ENCODE assay signal across 9 cellular contexts in the genomic region with DNA sequence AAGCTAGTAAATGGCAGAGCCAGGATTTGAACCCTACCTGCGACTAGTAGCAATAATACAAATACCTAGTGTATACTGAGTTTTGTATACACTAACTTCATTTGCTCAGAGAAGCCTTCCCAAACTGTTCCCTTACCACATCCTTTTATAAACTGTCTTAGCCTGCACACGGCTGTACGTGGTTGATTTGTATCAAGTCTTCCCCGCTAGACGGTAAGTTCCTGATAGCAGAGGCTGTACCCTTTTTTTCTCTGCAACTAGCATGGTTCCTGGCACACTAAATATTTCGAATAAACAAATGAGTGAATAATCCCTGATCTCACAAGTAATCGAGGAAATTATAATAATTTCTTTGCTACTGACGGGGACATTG. TPM values are rescaled to one million over a fixed set of nuclear protein-coding genes. Genes with fewer than 3 reads are reported as not detected.
A peak's percentile ranks its signal among the peaks of the same experiment; 100 is the strongest.
DNase-seq lines count a peak whose midpoint lies in the region; ATAC-seq, FAIRE-seq and TF ChIP-seq lines count a peak whose summit lies in the region.
"Had no signal": no experiment of that assay in that cellular context is flagged by ENCODE, and none has a peak within 500 bp of the region (broad histone marks: within the 10 kb centered on the region; RNA-seq: fewer than 3 reads in every experiment).

No MANE protein-coding gene starts in this region.

- no peak for DNase-seq in activated CD8-positive, alpha-beta memory T cell treated with anti-CD3 and anti-CD28 coated beads, Interleukin-2, amount 10 ng/mL, durations not matched to agents 7 days and 5 days
- DNase-seq in activated CD8-positive, alpha-beta memory T cell treated with anti-CD3 and anti-CD28 coated beads, Interleukin-2, amount 50 U/mL, for 4 hours, result no peak
- DNase-seq in astrocyte (ENCODE audit: low read depth) (no peak), HepG2 (ENCODE audit: low spot score) (no peak), epidermal melanocyte (ENCODE audit: insufficient read length, low spot score) (no peak), NCI-H2171 treated with DMSO at 0.1 percent for 48 hours (lab: John Stamatoyannopoulos, UW) (no peak)

- H3K9me3 ChIP-seq in astrocyte (ENCODE audit: insufficient read depth, low read depth, low read length) (no peaks in the 10 kb centered on the region), HepG2 (ENCODE audit: low read length) (no peaks in the 10 kb centered on the region), thymus (ENCODE audit: control insufficient read depth) (no peaks in the 10 kb centered on the region)

- H3K4me2 ChIP-seq in astrocyte (ENCODE audit: low read length) (peak overlapping the region; percentile 91), HepG2 (ENCODE audit: low read depth, low read length) (peak overlapping the region; percentile 97)

- H3K27me3 Mint-ChIP-seq in activated CD8-positive, alpha-beta memory T cell treated with anti-CD3 and anti-CD28 coated beads, Interleukin-2, amount 10 ng/mL, durations not matched to agents 7 days and 5 days, result no peaks in the 10 kb centered on the region
- H3K27me3 Mint-ChIP-seq in astrocyte (ENCODE audit: low read depth, unreplicated experiment), result no peaks in the 10 kb centered on the region

- peaks cover 45% of the 10 kb centered on the region for H3K4me1 Mint-ChIP-seq in activated CD8-positive, alpha-beta memory T cell treated with anti-CD3 and anti-CD28 coated beads, Interleukin-2, amount 10 ng/mL, durations not matched to agents 7 days and 5 days
- peaks cover 3% of the 10 kb centered on the region for H3K4me1 Mint-ChIP-seq in astrocyte (ENCODE audit: low read depth, unreplicated experiment)

- H3K27ac ChIP-seq in astrocyte (ENCODE audit: low read depth, low read length), result peak overlapping the region; percentile 97
- H3K27ac ChIP-seq in HepG2 (ENCODE audit: extremely low read length, insufficient read depth, low read length), result peak overlapping the region; percentile 53
- no peak overlapping the region for H3K27ac ChIP-seq in thymus (ENCODE audit: low read depth)

- H3K36me3 Mint-ChIP-seq in activated CD8-positive, alpha-beta memory T cell treated with anti-CD3 and anti-CD28 coated beads, Interleukin-2, amount 10 ng/mL, durations not matched to agents 7 days and 5 days, result peaks cover 24% of the 10 kb centered on the region
- no peaks in the 10 kb centered on the region for H3K36me3 Mint-ChIP-seq in astrocyte (ENCODE audit: low read depth, unreplicated experiment)

- intact Hi-C loops in HepG2 (cut with micrococcal nuclease; ENCODE audit: unreplicated experiment), result loop anchor here (2.0 kb wide), 1 partner anchor 76 kb away; a partner anchor contains a TSS

- peak overlapping the region; percentile 97 for H3K4me3 ChIP-seq in astrocyte (ENCODE audit: insufficient read depth, low read depth, low read length)
- peak overlapping the region; percentile 90 to 97 (median 96) for H3K4me3 ChIP-seq in HepG2 (replicated peaks in 1 of 3; ENCODE audit: insufficient read depth in 1 of 3, low read depth in 2 of 3, low read length in 3 of 3)
- H3K4me3 ChIP-seq in thymus (ENCODE audit: low read length), result peak overlapping the region; percentile 72

- TF ChIP-seq RAD21 in HepG2 (CRISPR knock-in tag; IDR thresholded peaks at IDR 0.05), result no peak

- no peak for TF ChIP-seq POLR2A in HepG2 (IDR thresholded peaks at IDR 0.05; ENCODE audit: insufficient read depth in 1 of 2, low read depth in 2 of 2, low read length in 2 of 2)

- H3K36me3 ChIP-seq in astrocyte (ENCODE audit: insufficient read depth, low read length), result peaks cover 4% of the 10 kb centered on the region
- H3K36me3 ChIP-seq in HepG2 (replicated peaks in 1 of 2; ENCODE audit: control insufficient read depth in 1 of 2, insufficient read depth in 2 of 2, low read length in 2 of 2), result peaks cover 7 to 18% of the 10 kb centered on the region in 2 experiments; a peak in 4 of 5 replicates
- peaks cover 8% of the 10 kb centered on the region for H3K36me3 ChIP-seq in thymus (ENCODE audit: control insufficient read depth, insufficient read depth)

- POLR2A ChIA-PET in HepG2 (lab: Yijun Ruan, JAX), result interaction anchor here (1.7 kb wide), 2 partner anchors 57 to 77 kb away, joined by 9 to 11 read pairs; a partner anchor contains a TSS

- FAIRE-seq in astrocyte (lab: Jason Lieb, UNC) (no peak), HepG2 (lab: Jason Lieb, UNC) (no peak)
- FAIRE-seq: colon had no signal

- H3K27me3 ChIP-seq in astrocyte (ENCODE audit: insufficient read depth, low read length) (no peaks in the 10 kb centered on the region), HepG2 (ENCODE audit: control insufficient read depth in 1 of 2, insufficient read depth in 2 of 2, low read length in 2 of 2) (no peaks in the 10 kb centered on the region; a peak in 2 of 5 replicates), thymus (ENCODE audit: control insufficient read depth, insufficient read depth) (no peaks in the 10 kb centered on the region)

- peaks cover 39% of the 10 kb centered on the region for H3K79me2 ChIP-seq in astrocyte (ENCODE audit: insufficient read depth, low read length)
- peaks cover 22% of the 10 kb centered on the region for H3K79me2 ChIP-seq in HepG2 (ENCODE audit: insufficient read depth, low read length)

- peak overlapping the region; percentile 98 for H3K27ac Mint-ChIP-seq in activated CD8-positive, alpha-beta memory T cell treated with anti-CD3 and anti-CD28 coated beads, Interleukin-2, amount 10 ng/mL, durations not matched to agents 7 days and 5 days
- H3K27ac Mint-ChIP-seq in astrocyte (ENCODE audit: unreplicated experiment), result peak overlapping the region; percentile 99

- TF ChIP-seq EP300 in HepG2 (IDR thresholded peaks at IDR 0.05; ENCODE audit: low read depth in 2 of 2, low read length in 2 of 2), result no peak
- TF ChIP-seq EP300 in HepG2 (CRISPR knock-in tag; IDR thresholded peaks at IDR 0.05; ENCODE audit: borderline replicate concordance), result no peak

- H3K4me3 Mint-ChIP-seq in activated CD8-positive, alpha-beta memory T cell treated with anti-CD3 and anti-CD28 coated beads, Interleukin-2, amount 10 ng/mL, durations not matched to agents 7 days and 5 days, result peak overlapping the region; percentile 91
- peak overlapping the region; percentile 100 for H3K4me3 Mint-ChIP-seq in astrocyte (ENCODE audit: unreplicated experiment)

- BruUV-seq in HepG2 (replicated peaks; lab: Mats Ljungman, UMichigan), result TSS peak; percentile 80

- H3K4me1 ChIP-seq in astrocyte (ENCODE audit: insufficient read depth, low read length), result peaks cover 17% of the 10 kb centered on the region
- peaks cover 29% of the 10 kb centered on the region for H3K4me1 ChIP-seq in HepG2 (ENCODE audit: insufficient read depth, low read length)
- H3K4me1 ChIP-seq in thymus (ENCODE audit: control insufficient read depth, insufficient read depth, low read length), result peaks cover 11% of the 10 kb centered on the region

- TF ChIP-seq CTCF in astrocyte (IDR thresholded peaks at IDR 0.05; ENCODE audit: insufficient read depth, low read depth, low read length) (no peak), HepG2 (CRISPR knock-in tag; IDR thresholded peaks at IDR 0.05) (no peak)

- H3K9me3 Mint-ChIP-seq in activated CD8-positive, alpha-beta memory T cell treated with anti-CD3 and anti-CD28 coated beads, Interleukin-2, amount 10 ng/mL, durations not matched to agents 7 days and 5 days (ENCODE audit: low read depth), result no peaks in the 10 kb centered on the region
- H3K9me3 Mint-ChIP-seq in astrocyte (ENCODE audit: unreplicated experiment), result no peaks in the 10 kb centered on the region

- H3K9ac ChIP-seq in astrocyte (ENCODE audit: low read length), result peak overlapping the region; percentile 98
- peak overlapping the region; percentile 85 for H3K9ac ChIP-seq in HepG2 (ENCODE audit: insufficient read depth, low read depth, low read length)

- no peak for ATAC-seq in activated CD8-positive, alpha-beta memory T cell treated with anti-CD3 and anti-CD28 coated beads, Interleukin-2, amount 10 ng/mL, durations not matched to agents 7 days and 5 days
- ATAC-seq in HepG2, result no peak
- ATAC-seq in HG03159 (IDR thresholded peaks at IDR 0.05; ENCODE audit: unreplicated experiment), result no peak

- H2AFZ ChIP-seq in astrocyte (ENCODE audit: low read depth, low read length), result peak overlapping the region; percentile 97
- peak overlapping the region; percentile 46 for H2AFZ ChIP-seq in HepG2 (ENCODE audit: low read length)

- 8% methylated on average over 8 of the region's 8 CpGs for WGBS in HepG2 (ENCODE audit: low lambda C conversion rate)
- 24% methylated on average over 8 of the region's 8 CpGs for WGBS in thymus

- H4K20me1 ChIP-seq in astrocyte (ENCODE audit: insufficient read depth, low read length) (peaks cover 10% of the 10 kb centered on the region), HepG2 (ENCODE audit: insufficient read depth, low read length) (no peaks in the 10 kb centered on the region)

- CTCF ChIA-PET in activated CD8-positive, alpha-beta memory T cell treated with anti-CD3 and anti-CD28 coated beads, Interleukin-2, amount 10 ng/mL, durations not matched to agents 7 days and 5 days (lab: Charles Lee), result interaction anchor here (1.3 to 1.6 kb wide), 3 partner anchors 57 to 77 kb away, joined by 3 to 8 read pairs (median 3); a partner anchor contains a TSS
- CTCF ChIA-PET in HepG2 (lab: Yijun Ruan, JAX; ENCODE audit: low intra/inter-chr PET ratio, low total read pairs), result no interaction called here

- in situ Hi-C loops in HepG2 (cut with HindIII; ENCODE audit: extremely low pct_ligation_motif_present, low pct_unique_long_range_greater_than_20kb), result no loop called here

RNA-seq across cellular contexts. Expression of a gene that starts 0.6 kb away (rescaled TPM):
- 100 to 1,000 TPM; 112 to 127 TPM for total RNA-seq in activated CD8-positive, alpha-beta memory T cell treated with anti-CD3 and anti-CD28 coated beads, Interleukin-2, amount 10 ng/mL, durations not matched to agents 7 days and 5 days
- total RNA-seq in astrocyte, result 76.5 and 81.4 TPM in 2 replicates
- 142 and 202 TPM in 2 replicates for total RNA-seq in HepG2 (2016; rRNA removed; fragmentation: Illumina TruSeq; extraction: Trizol)
- total RNA-seq in HepG2 (2016; cell fraction: cytosol; rRNA removed; fragmentation: Illumina TruSeq; extraction: Trizol; ENCODE audit: low read depth), result 22.9 and 24.0 TPM in 2 replicates
- 146 and 210 TPM in 2 replicates for total RNA-seq in HepG2 (2016; cell fraction: insoluble cytoplasmic fraction; rRNA removed; fragmentation: Illumina TruSeq; extraction: Trizol)
- total RNA-seq in HepG2 (2016; cell fraction: membrane; rRNA removed; fragmentation: Illumina TruSeq; extraction: Trizol), result 48.4 and 48.7 TPM in 2 replicates
- 61.3 and 68.9 TPM in 2 replicates for total RNA-seq in HepG2 (2016; cell fraction: nucleus; rRNA removed; fragmentation: Illumina TruSeq; extraction: Trizol)
- 73.3 and 81.8 TPM in 2 replicates for polyA plus RNA-seq in HepG2 (2011; rRNA removed)
- polyA plus RNA-seq in HepG2 (2011; cell fraction: cytosol; rRNA removed), result 75.5 and 78.1 TPM in 2 replicates
- polyA plus RNA-seq in HepG2 (2011; cell fraction: nucleus; rRNA removed), result 56.4 and 58.3 TPM in 2 replicates
- 65.9 and 76.5 TPM in 2 replicates for polyA plus RNA-seq in HepG2 (2012)
- 23.4 and 24.1 TPM in 2 replicates for polyA plus RNA-seq in HepG2 (2016; cell fraction: cytosol; fragmentation: Illumina TruSeq; extraction: Trizol; ENCODE audit: low read depth)
- 194 and 208 TPM in 2 replicates for polyA plus RNA-seq in HepG2 (2016; cell fraction: insoluble cytoplasmic fraction; fragmentation: Illumina TruSeq; extraction: Trizol; ENCODE audit: low read depth)
- 36.9 and 38.6 TPM in 2 replicates for polyA plus RNA-seq in HepG2 (2016; cell fraction: membrane; fragmentation: Illumina TruSeq; extraction: Trizol; ENCODE audit: low read depth)
- polyA plus RNA-seq in HepG2 (2016; cell fraction: nucleus; fragmentation: Illumina TruSeq; extraction: Trizol; ENCODE audit: insufficient read depth, low read depth), result 117 and 121 TPM in 2 replicates
- polyA minus RNA-seq in HepG2 (2011; rRNA and poly(A)+ RNA removed; ENCODE audit: low replicate concordance), result 51.8 and 70.9 TPM in 2 replicates
- 30.7 and 31.2 TPM in 2 replicates for polyA minus RNA-seq in HepG2 (2011; cell fraction: cytosol; rRNA and poly(A)+ RNA removed)
- polyA minus RNA-seq in HepG2 (2011; cell fraction: nucleus; rRNA and poly(A)+ RNA removed), result 36.6 and 37.0 TPM in 2 replicates
- polyA plus RNA-seq in thymus, result 91.6 TPM

RNA-seq across cellular contexts. Expression of a gene that starts 55.5 kb away (rescaled TPM):
- total RNA-seq in activated CD8-positive, alpha-beta memory T cell treated with anti-CD3 and anti-CD28 coated beads, Interleukin-2, amount 10 ng/mL, durations not matched to agents 7 days and 5 days, result 1 to 10 TPM; 1.4 to 1.7 TPM
- total RNA-seq in astrocyte, result 0.32 TPM in 1 of 2 replicates, not detected in the other
- 0.15 TPM in 1 of 2 replicates, not detected in the other for total RNA-seq in HepG2 (2016; rRNA removed; fragmentation: Illumina TruSeq; extraction: Trizol)
- not detected in 2 replicates for total RNA-seq in HepG2 (2016; cell fraction: cytosol; rRNA removed; fragmentation: Illumina TruSeq; extraction: Trizol; ENCODE audit: low read depth)
- 0.22 TPM in 1 of 2 replicates, not detected in the other for total RNA-seq in HepG2 (2016; cell fraction: insoluble cytoplasmic fraction; rRNA removed; fragmentation: Illumina TruSeq; extraction: Trizol)
- not detected in 2 replicates for total RNA-seq in HepG2 (2016; cell fraction: membrane; rRNA removed; fragmentation: Illumina TruSeq; extraction: Trizol)
- total RNA-seq in HepG2 (2016; cell fraction: nucleus; rRNA removed; fragmentation: Illumina TruSeq; extraction: Trizol), result 0.59 and 1.0 TPM in 2 replicates
- polyA plus RNA-seq in HepG2 (2011; rRNA removed), result 0.36 and 0.51 TPM in 2 replicates
- polyA plus RNA-seq in HepG2 (2011; cell fraction: cytosol; rRNA removed), result 0.12 TPM in 1 of 2 replicates, not detected in the other
- 1.5 and 2.4 TPM in 2 replicates for polyA plus RNA-seq in HepG2 (2011; cell fraction: nucleus; rRNA removed)
- 0.31 and 0.37 TPM in 2 replicates for polyA plus RNA-seq in HepG2 (2012)
- not detected in 2 replicates for polyA plus RNA-seq in HepG2 (2016; cell fraction: cytosol; fragmentation: Illumina TruSeq; extraction: Trizol; ENCODE audit: low read depth)
- not detected in 2 replicates for polyA plus RNA-seq in HepG2 (2016; cell fraction: insoluble cytoplasmic fraction; fragmentation: Illumina TruSeq; extraction: Trizol; ENCODE audit: low read depth)
- polyA plus RNA-seq in HepG2 (2016; cell fraction: membrane; fragmentation: Illumina TruSeq; extraction: Trizol; ENCODE audit: low read depth), result not detected in 2 replicates
- polyA plus RNA-seq in HepG2 (2016; cell fraction: nucleus; fragmentation: Illumina TruSeq; extraction: Trizol; ENCODE audit: insufficient read depth, low read depth), result 0.75 and 1.6 TPM in 2 replicates
- polyA minus RNA-seq in HepG2 (2011; rRNA and poly(A)+ RNA removed; ENCODE audit: low replicate concordance), result 0.44 and 1.8 TPM in 2 replicates
- not detected in 2 replicates for polyA minus RNA-seq in HepG2 (2011; cell fraction: cytosol; rRNA and poly(A)+ RNA removed)
- polyA minus RNA-seq in HepG2 (2011; cell fraction: nucleus; rRNA and poly(A)+ RNA removed), result 2.2 and 2.4 TPM in 2 replicates
- 0.62 TPM for polyA plus RNA-seq in thymus

RNA-seq across cellular contexts. Expression of a gene that starts 57.0 kb away (rescaled TPM):
- 10 to 100 TPM; 10.9 to 21.8 TPM for total RNA-seq in activated CD8-positive, alpha-beta memory T cell treated with anti-CD3 and anti-CD28 coated beads, Interleukin-2, amount 10 ng/mL, durations not matched to agents 7 days and 5 days
- total RNA-seq in astrocyte (2.3 and 2.5 TPM in 2 replicates), HepG2 (2016; rRNA removed; fragmentation: Illumina TruSeq; extraction: Trizol) (0.38 and 0.49 TPM in 2 replicates)
- 0.09 TPM in 1 of 2 replicates, not detected in the other for total RNA-seq in HepG2 (2016; cell fraction: cytosol; rRNA removed; fragmentation: Illumina TruSeq; extraction: Trizol; ENCODE audit: low read depth)
- total RNA-seq in HepG2 (2016; cell fraction: insoluble cytoplasmic fraction; rRNA removed; fragmentation: Illumina TruSeq; extraction: Trizol), result 0.28 and 0.35 TPM in 2 replicates
- 0.17 and 0.31 TPM in 2 replicates for total RNA-seq in HepG2 (2016; cell fraction: membrane; rRNA removed; fragmentation: Illumina TruSeq; extraction: Trizol)
- total RNA-seq in HepG2 (2016; cell fraction: nucleus; rRNA removed; fragmentation: Illumina TruSeq; extraction: Trizol), result 0.53 and 0.65 TPM in 2 replicates
- polyA plus RNA-seq in HepG2 (2011; rRNA removed) (0.17 and 0.25 TPM in 2 replicates), thymus (3.7 TPM)
- polyA plus RNA-seq in HepG2 (2011; cell fraction: cytosol; rRNA removed), result 0.10 and 0.17 TPM in 2 replicates
- 0.35 and 0.50 TPM in 2 replicates for polyA plus RNA-seq in HepG2 (2011; cell fraction: nucleus; rRNA removed)
- 0.17 and 0.23 TPM in 2 replicates for polyA plus RNA-seq in HepG2 (2012)
- not detected in 2 replicates for polyA plus RNA-seq in HepG2 (2016; cell fraction: cytosol; fragmentation: Illumina TruSeq; extraction: Trizol; ENCODE audit: low read depth)
- polyA plus RNA-seq in HepG2 (2016; cell fraction: insoluble cytoplasmic fraction; fragmentation: Illumina TruSeq; extraction: Trizol; ENCODE audit: low read depth), result 0.30 and 0.41 TPM in 2 replicates
- 0.06 and 0.08 TPM in 2 replicates for polyA plus RNA-seq in HepG2 (2016; cell fraction: membrane; fragmentation: Illumina TruSeq; extraction: Trizol; ENCODE audit: low read depth)
- 0.21 and 0.48 TPM in 2 replicates for polyA plus RNA-seq in HepG2 (2016; cell fraction: nucleus; fragmentation: Illumina TruSeq; extraction: Trizol; ENCODE audit: insufficient read depth, low read depth)
- polyA minus RNA-seq in HepG2 (2011; rRNA and poly(A)+ RNA removed; ENCODE audit: low replicate concordance), result 0.06 and 0.07 TPM in 2 replicates
- 0.26 TPM in 1 of 2 replicates, not detected in the other for polyA minus RNA-seq in HepG2 (2011; cell fraction: cytosol; rRNA and poly(A)+ RNA removed)
- 0.26 and 0.50 TPM in 2 replicates for polyA minus RNA-seq in HepG2 (2011; cell fraction: nucleus; rRNA and poly(A)+ RNA removed)
